Comparison of ENCODE assay signal across 8 cellular contexts in the genomic region with DNA sequence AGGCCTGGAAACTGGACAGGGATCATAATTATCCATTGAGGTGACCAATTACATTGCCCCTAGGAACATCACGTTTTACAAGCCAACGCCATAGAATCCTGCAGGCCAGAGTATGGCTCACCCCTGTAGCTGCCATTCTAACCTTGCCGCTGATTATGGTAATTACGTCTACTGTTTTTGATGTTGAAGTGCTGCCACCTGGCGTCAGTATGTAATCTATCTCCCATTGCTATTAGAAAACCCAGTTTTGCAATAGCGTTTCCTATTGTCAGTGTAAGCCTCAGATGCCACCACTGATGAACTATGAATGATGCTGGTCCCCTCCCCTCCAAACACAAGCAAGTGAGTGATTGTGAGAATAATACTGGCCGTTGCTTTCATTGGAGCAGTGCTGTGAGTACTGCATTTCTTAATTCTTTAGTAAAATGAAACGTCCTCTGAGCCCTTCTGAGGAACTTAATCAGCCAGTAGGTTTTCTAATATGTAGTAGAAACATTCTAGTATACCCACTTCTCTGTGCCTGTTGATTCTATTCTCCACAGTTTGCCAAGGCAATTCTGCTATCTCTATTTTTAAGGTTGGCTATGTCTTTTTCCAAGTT.
A peak's percentile ranks its signal among the peaks of the same experiment; 100 is the strongest.
DNase-seq lines count a peak whose midpoint lies in the region; FAIRE-seq and TF ChIP-seq lines count a peak whose summit lies in the region.

No MANE protein-coding gene starts in this region.

- no peak overlapping the region for H2AFZ ChIP-seq in keratinocyte (ENCODE audit: control insufficient read depth, low read length)

- H3K4me2 ChIP-seq in keratinocyte (ENCODE audit: control insufficient read depth, extremely low read depth, insufficient read depth, low read depth, low read length): no peak overlapping the region

- H3K27me3 ChIP-seq in brain microvascular endothelial cell (replicated peaks): no peaks in the 10 kb centered on the region
- no peaks in the 10 kb centered on the region for H3K27me3 ChIP-seq in keratinocyte (ENCODE audit: control insufficient read depth, extremely low read depth, insufficient read depth, low read length)

- H4K20me1 ChIP-seq in keratinocyte (ENCODE audit: control insufficient read depth, extremely low read depth, insufficient read depth, low read length): no peaks in the 10 kb centered on the region

- no peaks in the 10 kb centered on the region for H3K9me1 ChIP-seq in keratinocyte (ENCODE audit: control insufficient read depth, extremely low read depth, insufficient read depth, low read length)

- no peak for TF ChIP-seq POLR2A in H54 (IDR thresholded peaks at IDR 0.05; ENCODE audit: low read depth, low read length)

- dilution Hi-C loops in keratinocyte (cut with MboI; ENCODE audit: extremely low pct_ligation_motif_present, low sequenced_read_pairs): no loop called here

- H3K4me1 ChIP-seq in keratinocyte (ENCODE audit: control insufficient read depth, extremely low read depth, insufficient read depth, low read length): no peaks in the 10 kb centered on the region

- in situ Hi-C loops in brain microvascular endothelial cell (cut with HindIII; ENCODE audit: low pct_ligation_motif_present, low sequenced_read_pairs): no loop called here

- H3K9me3 ChIP-seq in keratinocyte (ENCODE audit: control insufficient read depth, low read depth, low read length): no peaks in the 10 kb centered on the region

- TF ChIP-seq CTCF in brain microvascular endothelial cell (IDR thresholded peaks at IDR 0.05; ENCODE audit: low read depth, low read length, missing control alignments) (peak; percentile 59), keratinocyte (optimal IDR thresholded peaks at IDR 0.05 in 1 of 3, IDR thresholded peaks at IDR 0.05 in 1 of 3, conservative IDR thresholded peaks at IDR 0.05 in 1 of 3; ENCODE audit: extremely low read depth in 1 of 3, insufficient read depth in 2 of 3, low read length in 3 of 3) (peak; percentile 51 to 72 (median 65))

- H3K27ac ChIP-seq in brain microvascular endothelial cell (no peak overlapping the region), keratinocyte (ENCODE audit: control insufficient read depth, insufficient read depth, low read length) (no peak overlapping the region)

- H3K36me3 ChIP-seq in brain microvascular endothelial cell (replicated peaks): no peaks in the 10 kb centered on the region
- no peaks in the 10 kb centered on the region for H3K36me3 ChIP-seq in keratinocyte (ENCODE audit: control insufficient read depth in 2 of 2, extremely low read depth in 1 of 2, insufficient read depth in 2 of 2, low read length in 2 of 2)

- no peak overlapping the region for H3K9ac ChIP-seq in keratinocyte (ENCODE audit: control insufficient read depth, extremely low read depth, insufficient read depth, low read length)

- no peak overlapping the region for H3K4me3 ChIP-seq in brain microvascular endothelial cell (ENCODE audit: low read depth, low read length)
- H3K4me3 ChIP-seq in keratinocyte (ENCODE audit: control insufficient read depth in 2 of 3, extremely low read depth in 1 of 3, insufficient read depth in 2 of 3, low read depth in 1 of 3, low read length in 3 of 3): no peak overlapping the region

- DNase-seq in activated T-cell treated with anti-CD3 and anti-CD28 coated beads for 1 hour (ENCODE audit: low read depth) (peak; percentile 2), activated T-cell treated with anti-CD3 and anti-CD28 coated beads for 4 hours (no peak), H54 (ENCODE audit: insufficient read length, low spot score) (peak; percentile 7), Kasumi-1 (lab: John Stamatoyannopoulos, UW) (peak; percentile 59 to 76), RPMI8226 (peak; percentile 57), brain microvascular endothelial cell (peak; percentile 46), keratinocyte (ENCODE audit: low read depth, low spot score) (no peak)
- DNase-seq in stimulated activated CD4-positive, alpha-beta T cell treated with anti-CD3 and anti-CD28 coated beads, Interleukin-4, amount 100 ng/mL, for 4 hours: peak; percentile 4 to 7

- H3K79me2 ChIP-seq in keratinocyte (ENCODE audit: control insufficient read depth, insufficient read depth, low read length): no peaks in the 10 kb centered on the region

- peak; percentile 87 for FAIRE-seq in H54 (lab: Jason Lieb, UNC)
- FAIRE-seq in keratinocyte (lab: Jason Lieb, UNC): peak; percentile 95

Comparison
In these comparisons a context has a peak if more than half of its experiments do, and no peak if none do; other contexts are left out.
1. DNase-seq: peak in activated T-cell treated with anti-CD3 and anti-CD28 coated beads for 1 hour (single experiment), H54 (single experiment), Kasumi-1 (2 of 2), RPMI8226 (single experiment), brain microvascular endothelial cell (single experiment) and stimulated activated CD4-positive, alpha-beta T cell treated with anti-CD3 and anti-CD28 coated beads, Interleukin-4, amount 100 ng/mL, for 4 hours (2 of 2); none in activated T-cell treated with anti-CD3 and anti-CD28 coated beads for 4 hours (single experiment) and keratinocyte (single experiment).